In the genomic region with DNA sequence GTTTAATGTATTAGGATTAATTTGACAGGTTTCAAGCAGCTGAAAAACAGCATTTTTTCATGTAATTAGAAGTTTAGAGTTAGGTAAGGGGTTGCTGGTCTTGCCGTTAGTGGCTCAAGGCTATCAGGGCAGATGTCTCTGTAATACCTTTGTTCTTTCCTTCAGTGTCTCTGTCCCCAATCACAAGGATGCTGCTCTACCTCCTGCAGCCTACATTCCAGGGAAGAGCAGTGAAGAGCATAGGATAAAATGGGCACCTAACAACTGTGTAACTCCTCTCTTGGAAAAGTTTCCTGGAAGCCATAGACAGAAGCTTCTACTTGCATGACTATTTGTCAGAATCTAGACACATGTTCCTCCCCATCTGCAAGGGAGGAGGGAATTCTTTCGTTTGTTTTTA, we compare ENCODE assay signal across 21 cellular contexts. TPM values are rescaled to one million over a fixed set of nuclear protein-coding genes. Genes with fewer than 3 reads are reported as not detected.
"Had no signal": no experiment of that assay in that cellular context is flagged by ENCODE, and none has a peak within 500 bp of the region (broad histone marks: within the 10 kb centered on the region; RNA-seq: fewer than 3 reads in every experiment).

No MANE protein-coding gene starts in this region.

- DNase-seq: Karpas-422, KG1, MG63, NCI-H1092, NCI-H1105 treated with DMSO at 0.1 percent for 48 hours, NCI-H1417 treated with DMSO at 0.1 percent for 48 hours, NCI-H146, NCI-H1694 treated with DMSO at 0.1 percent for 48 hours, NCI-H1930, NCI-H2081, NCI-H2107, NCI-H2227 treated with DMSO at 0.1 percent for 48 hours, NCI-H524, NCI-H526 treated with DMSO at 0.1 percent for 48 hours, NCI-H748 treated with DMSO at 0.1 percent for 48 hours, Right ventricle myocardium superior, RPMI8226, SW 1271, T-cell had no signal

- H3K9me3 Mint-ChIP-seq: T-cell had no signal

- H3K9me3 ChIP-seq: MG63 had no signal

- FAIRE-seq: RCC 7860 had no signal

- H3K27me3 ChIP-seq: MG63 had no signal

- H3K4me3 Mint-ChIP-seq: T-cell had no signal

- H3K36me3 ChIP-seq: MG63 had no signal

- H3K27ac Mint-ChIP-seq: T-cell had no signal

- H3K4me1 Mint-ChIP-seq: T-cell had no signal

- ATAC-seq: T-cell had no signal

- H3K36me3 Mint-ChIP-seq: T-cell had no signal

- H3K4me3 ChIP-seq: MG63 had no signal

RNA-seq across cellular contexts. Expression of gene SERPINB7, which starts 9.4 kb away (rescaled TPM):
- total RNA-seq: HT-29, Right ventricle myocardium superior, T-cell had no signal
